ENCODE assay signal across 17 cellular contexts in genomic region chr10:103975169-103975568, GRCh38. TPM values are rescaled to one million over a fixed set of nuclear protein-coding genes. Genes with fewer than 3 reads are reported as not detected.
DNase-seq lines count a peak whose midpoint lies in the region; ATAC-seq, FAIRE-seq and TF ChIP-seq lines count a peak whose summit lies in the region.
"Had no signal": no experiment of that assay in that cellular context is flagged by ENCODE, and none has a peak within 500 bp of the region (broad histone marks: within the 10 kb centered on the region; RNA-seq: fewer than 3 reads in every experiment).

No MANE protein-coding gene starts in this region.

- TF ChIP-seq CTCF in chondrocyte (IDR thresholded peaks at IDR 0.05) = no peak
- no peak for TF ChIP-seq CTCF in neutrophil (IDR thresholded peaks at IDR 0.05)

- no peaks in the 10 kb centered on the region for H3K36me3 ChIP-seq in neutrophil
- H3K36me3 ChIP-seq: BLaER1, MG63 had no signal

- ATAC-seq in activated T-cell treated with anti-CD3 and anti-CD28 coated beads, Interleukin-2, amount 50 U/mL, for 72 hours (replicated peaks in 1 of 2) = no peak

- peaks cover 3 to 8% of the 10 kb centered on the region in 2 donors for H3K36me3 Mint-ChIP-seq in activated T-cell treated with anti-CD3 and anti-CD28 coated beads, Interleukin-2, amount 50 U/mL, for 72 hours (ENCODE audit: insufficient read depth in 2 of 2)
- H3K36me3 Mint-ChIP-seq in chondrocyte (ENCODE audit: low read depth) = peaks cover 3% of the 10 kb centered on the region

- peaks cover 29% of the 10 kb centered on the region in 2 experiments for H3K4me1 ChIP-seq in neutrophil (ENCODE audit: control insufficient read depth in 1 of 2, insufficient read depth in 1 of 2, low read depth in 1 of 2, low read length in 1 of 2)

- no peaks in the 10 kb centered on the region for H3K27me3 ChIP-seq in neutrophil
- H3K27me3 ChIP-seq: BLaER1, MG63 had no signal

- no peak for DNase-seq in activated T-cell treated with anti-CD3 and anti-CD28 coated beads, Interleukin-2, amount 50 U/mL, for 72 hours
- DNase-seq in activated T-cell treated with anti-CD3 and anti-CD28 coated beads, Interleukin-2, amount 50 U/mL, for 1 hour = no peak
- no peak for DNase-seq in GM12891 (ENCODE audit: insufficient read length, low spot score)
- no peak for DNase-seq in chondrocyte (ENCODE audit: low spot score)
- no peak for DNase-seq in stimulated activated naive CD4-positive, alpha-beta T cell (lab: John Stamatoyannopoulos, UW)
- no peak for DNase-seq in activated CD4-positive, alpha-beta T cell treated with anti-CD3 and anti-CD28 coated beads for 48 hours
- DNase-seq in NOMO-1 treated with DMSO at 0.1 percent for 48 hours (lab: John Stamatoyannopoulos, UW; ENCODE audit: unreplicated experiment) = no peak
- DNase-seq: Caco-2, H7, MG63, NCI-H1092, NCI-H226, NCI-H524 treated with DMSO at 0.1 percent for 48 hours, RPMI8226 had no signal

- peak overlapping the region; percentile 16 for H3K27ac Mint-ChIP-seq in activated T-cell treated with anti-CD3 and anti-CD28 coated beads, Interleukin-2, amount 50 U/mL, for 72 hours
- peak overlapping the region; percentile 32 for H3K27ac Mint-ChIP-seq in chondrocyte (ENCODE audit: unreplicated experiment)

- no peaks in the 10 kb centered on the region for H3K9me3 Mint-ChIP-seq in activated T-cell treated with anti-CD3 and anti-CD28 coated beads, Interleukin-2, amount 50 U/mL, for 72 hours
- H3K9me3 Mint-ChIP-seq in chondrocyte (ENCODE audit: low read depth) = no peaks in the 10 kb centered on the region

- peak; percentile 16 for FAIRE-seq in GM12891 (lab: Jason Lieb, UNC)
- FAIRE-seq: A204.1 had no signal

- H3K4me3 ChIP-seq in neutrophil (ENCODE audit: low read depth in 1 of 2, low read length in 1 of 2) = no peak overlapping the region
- H3K4me3 ChIP-seq: BLaER1, MG63 had no signal

- H3K9me3 ChIP-seq in neutrophil = no peaks in the 10 kb centered on the region
- H3K9me3 ChIP-seq: Caco-2, MG63 had no signal

- H3K4me1 Mint-ChIP-seq in activated T-cell treated with anti-CD3 and anti-CD28 coated beads, Interleukin-2, amount 50 U/mL, for 72 hours (ENCODE audit: low read depth) = peaks cover 41% of the 10 kb centered on the region
- peaks cover 41% of the 10 kb centered on the region for H3K4me1 Mint-ChIP-seq in chondrocyte (ENCODE audit: low read depth)

- no peaks in the 10 kb centered on the region for H3K27me3 Mint-ChIP-seq in activated T-cell treated with anti-CD3 and anti-CD28 coated beads, Interleukin-2, amount 50 U/mL, for 72 hours (ENCODE audit: low read depth)
- no peaks in the 10 kb centered on the region for H3K27me3 Mint-ChIP-seq in chondrocyte (ENCODE audit: low read depth)

- no peak for TF ChIP-seq POLR2A in GM12891 (IDR thresholded peaks at IDR 0.05; ENCODE audit: low read depth, low read length)

- peak overlapping the region in 1 of 2 donors; percentile 21 for H3K4me3 Mint-ChIP-seq in activated T-cell treated with anti-CD3 and anti-CD28 coated beads, Interleukin-2, amount 50 U/mL, for 72 hours
- H3K4me3 Mint-ChIP-seq in chondrocyte (ENCODE audit: unreplicated experiment) = no peak overlapping the region

- peak overlapping the region; percentile 48 for H3K27ac ChIP-seq in neutrophil
- H3K27ac ChIP-seq: BLaER1 had no signal

TF ChIP-seq in GM12891, 5 proteins besides CTCF, POLR2A, EP300 and RAD21:
- no peak for TF ChIP-seq PAX5 (IDR thresholded peaks at IDR 0.05; ENCODE audit: insufficient read depth, low read length, severe bottlenecking)
- TF ChIP-seq TAF1 (IDR thresholded peaks at IDR 0.05; ENCODE audit: low read depth, low read length) = no peak
- TF ChIP-seq POU2F2 (IDR thresholded peaks at IDR 0.05; ENCODE audit: low read depth, low read length) = no peak
- TF ChIP-seq POLR2AphosphoS5 (IDR thresholded peaks at IDR 0.05; ENCODE audit: low read depth, low read length) = no peak
- TF ChIP-seq SPI1 (IDR thresholded peaks at IDR 0.05; ENCODE audit: low read depth, low read length) = no peak

RNA-seq across cellular contexts. Expression of gene SLK, which starts 8.2 kb away (rescaled TPM):
- total RNA-seq in activated T-cell treated with anti-CD3 and anti-CD28 coated beads, Interleukin-2, amount 50 U/mL, for 72 hours = 10 to 100 TPM; 22.5 to 25.1 TPM
- 6.1 TPM for polyA plus RNA-seq in GM12891 (2012; ENCODE audit: low read depth, missing spikeins)
- 30.8 to 33.5 TPM (median 30.9 TPM) in 3 replicates for total RNA-seq in chondrocyte

RNA-seq across cellular contexts. Expression of gene STN1, which starts 57.2 kb away (rescaled TPM):
- 10 to 100 TPM; 52.0 to 57.7 TPM for total RNA-seq in activated T-cell treated with anti-CD3 and anti-CD28 coated beads, Interleukin-2, amount 50 U/mL, for 72 hours
- 19.4 TPM for polyA plus RNA-seq in GM12891 (2012; ENCODE audit: low read depth, missing spikeins)
- 15.8 to 22.5 TPM (median 20.4 TPM) in 3 replicates for total RNA-seq in chondrocyte
